In genomic region chr1:8880068-8880676, GRCh38 we compare ENCODE assay signal across 8 cellular contexts. TPM values are rescaled to one million over a fixed set of nuclear protein-coding genes. Genes with fewer than 3 reads are reported as not detected.
DNase-seq lines count a peak whose midpoint lies in the region; ATAC-seq, FAIRE-seq and TF ChIP-seq lines count a peak whose summit lies in the region.

No MANE protein-coding gene starts in this region.

- TF ChIP-seq CTCF in A549 (IDR thresholded peaks at IDR 0.05) (no peak), GM12864 (IDR thresholded peaks at IDR 0.05; ENCODE audit: low read depth, low read length, missing control alignments) (no peak), PC-9 (conservative IDR thresholded peaks at IDR 0.05) (no peak), astrocyte of the spinal cord (IDR thresholded peaks at IDR 0.05; ENCODE audit: low read depth, low read length) (no peak)

- H3K27ac ChIP-seq in A549 (peak overlapping the region; percentile 99), PC-9 (peak overlapping the region; percentile 96)

- BruUV-seq in PC-9 (replicated peaks; lab: Mats Ljungman, UMichigan), result TSS peak; percentile 53

- TF ChIP-seq EP300 in A549 (IDR thresholded peaks at IDR 0.05), result peak; percentile 54; a peak in 2 of 5 replicates

- POLR2A ChIA-PET in A549 (lab: Yijun Ruan, JAX), result interaction anchor here (1.0 to 3.7 kb wide), 5 partner anchors 9 to 35 kb away, joined by 4 to 39 read pairs (median 12); no protein-coding TSS in a partner anchor
- POLR2A ChIA-PET in PC-9 (lab: Charles Lee; ENCODE audit: unreplicated experiment), result interaction anchor here (0.7 kb wide), 1 partner anchor 184 kb away, joined by 3 read pairs; no protein-coding TSS in a partner anchor

- no peaks in the 10 kb centered on the region for H3K9me3 ChIP-seq in A549
- H3K9me3 ChIP-seq in PC-9 (ENCODE audit: insufficient read depth, low read depth), result no peaks in the 10 kb centered on the region

- H3K79me2 ChIP-seq in PC-9 (ENCODE audit: low read depth), result peaks cover 33% of the 10 kb centered on the region

- CTCF ChIA-PET in A549 (lab: Yijun Ruan, JAX), result interaction anchor here (0.8 to 2.4 kb wide), 12 partner anchors 8 to 177 kb away, joined by 3 to 12 read pairs (median 4); no protein-coding TSS in a partner anchor
- CTCF ChIA-PET in PC-9 (lab: Charles Lee), result interaction anchor here (0.6 to 1.1 kb wide), 3 partner anchors 19 to 54 kb away, joined by 4 to 8 read pairs (median 6); no protein-coding TSS in a partner anchor

- H3K4me1 ChIP-seq in A549, result peaks cover 51% of the 10 kb centered on the region
- peaks cover 29% of the 10 kb centered on the region for H3K4me1 ChIP-seq in PC-9 (replicated peaks; ENCODE audit: insufficient read depth)

- no peak for TF ChIP-seq POLR2A in A549 (IDR thresholded peaks at IDR 0.05; ENCODE audit: low read length)

- H3K4me3 ChIP-seq in A549 (peak overlapping the region; percentile 78; the same call in 2 of the 3 replicates), GM12864 (ENCODE audit: low read depth, low read length) (peak overlapping the region; percentile 69; the same call in 1 of the 2 replicates), PC-9 (peak overlapping the region; percentile 91; the same call in 1 of the 2 replicates), astrocyte of the spinal cord (ENCODE audit: low read depth, low read length) (no peak overlapping the region)

- peaks cover 23% of the 10 kb centered on the region for H3K36me3 ChIP-seq in PC-9 (ENCODE audit: low read depth)

- intact Hi-C loops in PC-9 (cut with micrococcal nuclease; ENCODE audit: unreplicated experiment), result loop anchor here (1.0 kb wide), 2 partner anchors 10 to 23 kb away; no protein-coding TSS in a partner anchor

- peak overlapping the region; percentile 94 for H3K4me2 ChIP-seq in A549
- H3K4me2 ChIP-seq in PC-9, result peak overlapping the region; percentile 85

- peak; percentile 83 to 92 for DNase-seq in A549 (ENCODE audit: low read depth in 1 of 2, low spot score in 1 of 2)
- no peak for DNase-seq in GM12864 (ENCODE audit: low read depth)
- peak; percentile 61 to 87 for DNase-seq in PC-9
- DNase-seq in astrocyte of the spinal cord (ENCODE audit: low read depth, low spot score), result peak; percentile 95
- DNase-seq in inferior parietal cortex (ENCODE audit: extremely low spot score), result peak; percentile 62
- peak; percentile 68 for DNase-seq in stimulated activated CD4-positive, alpha-beta T cell treated with anti-CD3 and anti-CD28 coated beads, Interleukin-4, amount 100 ng/mL, for 24 hours

- FAIRE-seq in A549 (lab: Jason Lieb, UNC), result no peak

- H3K9me2 ChIP-seq in PC-9 (ENCODE audit: insufficient read depth), result no peaks in the 10 kb centered on the region

- H3F3A ChIP-seq in PC-9 (ENCODE audit: insufficient read depth, low read depth), result peaks cover 52% of the 10 kb centered on the region

- peak in 1 of 2 experiments; percentile 30; a peak in 1 of 5 replicates for TF ChIP-seq RAD21 in A549 (conservative IDR thresholded peaks at IDR 0.05 in 1 of 2, IDR thresholded peaks at IDR 0.05 in 1 of 2)

- peak; percentile 60 for ATAC-seq in A549
- ATAC-seq in HG03025 (IDR thresholded peaks at IDR 0.05; ENCODE audit: low FRiP score, unreplicated experiment), result no peak
- ATAC-seq in GM18873 (IDR thresholded peaks at IDR 0.05; ENCODE audit: low FRiP score, unreplicated experiment), result no peak

- in situ Hi-C loops in astrocyte of the spinal cord (cut with HindIII; ENCODE audit: low sequenced_read_pairs), result no loop called here

- WGBS in A549 (ENCODE audit: missing lambda C conversion rate), result 3% methylated on average over 8 of the region's 8 CpGs

- H2AFZ ChIP-seq in PC-9, result no peak overlapping the region

- H3K27me3 ChIP-seq in PC-9 (ENCODE audit: insufficient read depth, low read depth), result no peaks in the 10 kb centered on the region

- H4K20me1 ChIP-seq in PC-9 (ENCODE audit: insufficient read depth), result peaks cover 26% of the 10 kb centered on the region

TF ChIP-seq in A549, 52 proteins besides CTCF, POLR2A, EP300 and RAD21:
- TF ChIP-seq ZNF302 (CRISPR knock-in tag; IDR thresholded peaks at IDR 0.05), result no peak
- TF ChIP-seq JUN (IDR thresholded peaks at IDR 0.05), result peak; percentile 66 to 77
- TF ChIP-seq FOSL2 (IDR thresholded peaks at IDR 0.05), result peak; percentile 59
- TF ChIP-seq FOSL2 (CRISPR knock-in tag; IDR thresholded peaks at IDR 0.05), result peak; percentile 87
- TF ChIP-seq GATA3 (IDR thresholded peaks at IDR 0.05; ENCODE audit: borderline replicate concordance), result peak; percentile 55; the same call in 1 of the 2 replicates
- peak; percentile 76; the same call in 1 of the 3 replicates for TF ChIP-seq BCL3 (IDR thresholded peaks at IDR 0.05)
- no peak; the same call in 1 of the 2 replicates for TF ChIP-seq MAX (IDR thresholded peaks at IDR 0.05)
- peak; percentile 74 to 79 for TF ChIP-seq CEBPB (IDR thresholded peaks at IDR 0.05)
- TF ChIP-seq ELK1 (IDR thresholded peaks at IDR 0.05; ENCODE audit: low read depth, low read length), result no peak
- TF ChIP-seq MAFK (IDR thresholded peaks at IDR 0.05; ENCODE audit: partially characterized antibody), result peak; percentile 87
- peak; percentile 18; the same call in 1 of the 3 replicates for TF ChIP-seq SMC3 (IDR thresholded peaks at IDR 0.05)
- peak; percentile 74 for TF ChIP-seq JUNB (IDR thresholded peaks at IDR 0.05)
- TF ChIP-seq NFE2L2 (conservative IDR thresholded peaks at IDR 0.05; ENCODE audit: low read length), result peak; percentile 77
- TF ChIP-seq ZC3H11A (IDR thresholded peaks at IDR 0.05), result no peak
- TF ChIP-seq HMGXB4 (CRISPR knock-in tag; IDR thresholded peaks at IDR 0.05; ENCODE audit: borderline replicate concordance), result no peak
- 0 out of 2 replicates have a peak, but pooled peaks have one; percentile 15 for TF ChIP-seq E2F6 (IDR thresholded peaks at IDR 0.05; ENCODE audit: borderline replicate concordance, low read depth)

RNA-seq across cellular contexts. Expression of gene ENO1, which starts 1.7 kb away (rescaled TPM):
- polyA plus RNA-seq in A549 (2011; rRNA removed), result 1,899 and 1,948 TPM in 2 replicates
- polyA plus RNA-seq in A549 (2012; cell fraction: cytosol; rRNA removed), result 2,304 and 2,482 TPM in 2 replicates
- polyA plus RNA-seq in A549 (2012; cell fraction: nucleus; rRNA removed), result 3,157 and 3,429 TPM in 2 replicates
- polyA plus RNA-seq in A549 (2017; fragmentation: RNase III; extraction: RNeasy Plus Mini Kit Qiagen cat#74134 plus additional on column Dnase treatment), result 2,937 to 2,981 TPM (median 2,952 TPM) in 3 replicates
- 2,309 and 2,515 TPM in 2 replicates for polyA minus RNA-seq in A549 (2011; rRNA and poly(A)+ RNA removed)
- 1,401 and 1,902 TPM in 2 replicates for total RNA-seq in PC-9 (2021)

Comparison
In these comparisons a context has a peak if more than half of its experiments do, and no peak if none do; other contexts are left out.
1. ATAC-seq: peak in A549 (2 of 2); none in HG03025 (single experiment) and GM18873 (single experiment).